17 cellular contexts compared by ENCODE assay signal in the genomic region with DNA sequence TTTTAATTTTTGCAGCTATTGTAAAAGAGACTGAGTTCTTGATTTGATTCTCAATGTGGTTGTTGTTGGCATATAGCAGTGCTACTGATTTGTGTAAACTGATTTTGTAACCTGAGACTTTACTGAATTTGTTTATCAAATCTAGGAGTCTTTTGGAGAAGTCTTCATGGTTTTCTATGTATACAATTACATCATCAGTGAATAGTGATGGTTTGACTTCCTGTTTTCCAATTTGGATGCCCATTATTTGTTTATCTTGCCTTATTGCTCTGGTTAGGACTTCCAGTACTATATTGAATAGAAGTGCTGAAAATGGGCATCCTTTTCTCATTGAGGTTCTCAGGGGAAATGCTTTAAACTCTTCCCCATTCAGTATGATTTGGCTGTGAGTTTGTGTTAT.
A peak's percentile ranks its signal among the peaks of the same experiment; 100 is the strongest.
DNase-seq lines count a peak whose midpoint lies in the region; ATAC-seq and TF ChIP-seq lines count a peak whose summit lies in the region.
"Had no signal": no experiment of that assay in that cellular context is flagged by ENCODE, and none has a peak within 500 bp of the region (broad histone marks: within the 10 kb centered on the region; RNA-seq: fewer than 3 reads in every experiment).

No MANE protein-coding gene starts in this region.

- DNase-seq in NCI-H526 (lab: John Stamatoyannopoulos, UW) (peak; percentile 9 to 28), NCI-H526 treated with DMSO at 0.1 percent for 48 hours (lab: John Stamatoyannopoulos, UW) (no peak), LNCaP clone FGC (ENCODE audit: low read depth) (peak; percentile 64), fibroblast of peridontal ligament (ENCODE audit: extremely low read depth) (peak; percentile 39), NCI-H1105 (lab: John Stamatoyannopoulos, UW) (no peak)
- DNase-seq: CD4-positive, CD25-positive, alpha-beta regulatory T cell; CD8-positive, alpha-beta T cell; DMS 273 treated with DMSO at 0.1 percent for 48 hours; DND-41; GDM1; GOT3; H7; HCEC 1CT had no signal

- TF ChIP-seq CTCF in LNCaP clone FGC (IDR thresholded peaks at IDR 0.05; ENCODE audit: control insufficient read depth, extremely low read depth, insufficient read depth) = no peak

- ATAC-seq in GM21786 (IDR thresholded peaks at IDR 0.05; ENCODE audit: unreplicated experiment) (no peak), GM19351 (IDR thresholded peaks at IDR 0.05; ENCODE audit: unreplicated experiment) (no peak)
- ATAC-seq: CD8-positive, alpha-beta T cell; GM12878 had no signal

- peak overlapping the region; percentile 36; the same call in 1 of the 2 replicates for H3K4me3 ChIP-seq in LNCaP clone FGC (ENCODE audit: low read depth, low read length)
- H3K4me3 ChIP-seq: BLaER1, GM12878 had no signal

Comparison
In these comparisons a context has a peak if more than half of its experiments do, and no peak if none do; other contexts are left out.
1. DNase-seq: peak in NCI-H526 (2 of 2), LNCaP clone FGC (single experiment) and fibroblast of peridontal ligament (single experiment); none in NCI-H526 treated with DMSO at 0.1 percent for 48 hours (single experiment) and NCI-H1105 (single experiment).